ENCODE assay signal across 8 cellular contexts in genomic region chr12:69240625-69240984, GRCh38. TPM values are rescaled to one million over a fixed set of nuclear protein-coding genes. Genes with fewer than 3 reads are reported as not detected.
DNase-seq lines count a peak whose midpoint lies in the region; ATAC-seq, FAIRE-seq and TF ChIP-seq lines count a peak whose summit lies in the region.

No MANE protein-coding gene starts in this region.

- DNase-seq in BE2C (no peak), epithelial cell of proximal tubule (ENCODE audit: low read depth) (no peak), pancreas (no peak), CD1c-positive myeloid dendritic cell (ENCODE audit: extremely low spot score) (no peak), hippocampal formation (lab: John Stamatoyannopoulos, UW) (no peak)

- 1 to 4% methylated on average over 11 of the region's 11 CpGs for WGBS in pancreas, 2 donors

- CTCF ChIA-PET in HEK293 (lab: Yijun Ruan, JAX): no interaction called here

- H3K27me3 ChIP-seq in BE2C (no peaks in the 10 kb centered on the region), pancreas (no peaks in the 10 kb centered on the region)

- peak overlapping the region; percentile 97; the same call in 1 of the 2 replicates for H3K27ac ChIP-seq in HEK293 (ENCODE audit: extremely low read depth, low read depth, low read length)
- peak overlapping the region; percentile 98 for H3K27ac ChIP-seq in VCaP
- H3K27ac ChIP-seq in pancreas: peak overlapping the region; percentile 82 to 95 (median 90)

- POLR2A ChIA-PET in HEK293 (lab: Yijun Ruan, JAX): interaction anchor here (1.2 kb wide), 1 partner anchor 12 kb away, joined by 3 read pairs; no protein-coding TSS in a partner anchor

- H3K9me3 ChIP-seq in BE2C (no peaks in the 10 kb centered on the region), HEK293 (ENCODE audit: control insufficient read depth, insufficient read depth, low read depth, low read length) (no peaks in the 10 kb centered on the region), pancreas (no peaks in the 10 kb centered on the region)

- ATAC-seq in pancreas (peak in 1 of 4 donors; percentile 7), GM21367 (IDR thresholded peaks at IDR 0.05; ENCODE audit: unreplicated experiment) (no peak)

- H3K36me3 ChIP-seq in BE2C (peaks cover 7% of the 10 kb centered on the region), HEK293 (ENCODE audit: control insufficient read depth in 2 of 2, insufficient read depth in 1 of 2, low read length in 2 of 2) (peaks cover 8 to 10% of the 10 kb centered on the region in 2 experiments; a peak in 2 of 3 replicates), pancreas (no peaks in the 10 kb centered on the region)

- intact Hi-C loops in pancreas (cut with DNase I): no loop called here

- TF ChIP-seq CTCF in BE2C (IDR thresholded peaks at IDR 0.05; ENCODE audit: low read depth, low read length): no peak
- no peak for TF ChIP-seq CTCF in HEK293 (tag by site-specific recombination; IDR thresholded peaks at IDR 0.05)
- no peak for TF ChIP-seq CTCF in VCaP (conservative IDR thresholded peaks at IDR 0.05)
- no peak for TF ChIP-seq CTCF in epithelial cell of proximal tubule (conservative IDR thresholded peaks at IDR 0.05; ENCODE audit: low read depth, low read length)
- no peak for TF ChIP-seq CTCF in pancreas (IDR thresholded peaks at IDR 0.05)

- no peak for FAIRE-seq in pancreas (lab: Jason Lieb, UNC)

- H3K4me3 ChIP-seq in BE2C (ENCODE audit: low read depth, low read length): peak overlapping the region; percentile 98
- H3K4me3 ChIP-seq in HEK293 (ENCODE audit: low read depth, low read length): peak overlapping the region; percentile 87
- H3K4me3 ChIP-seq in epithelial cell of proximal tubule (ENCODE audit: low read depth, low read length): peak overlapping the region; percentile 62
- H3K4me3 ChIP-seq in pancreas: peak overlapping the region in 3 of 4 donors; percentile 79 to 96 (median 87)

- no peaks in the 10 kb centered on the region for H3K4me1 ChIP-seq in BE2C
- peaks cover 16% of the 10 kb centered on the region for H3K4me1 ChIP-seq in HEK293 (ENCODE audit: control insufficient read depth, insufficient read depth, low read length)
- peaks cover 6 to 26% (median 24%) of the 10 kb centered on the region in 3 donors for H3K4me1 ChIP-seq in pancreas

TF ChIP-seq in HEK293, 187 proteins besides CTCF, POLR2A, EP300 and RAD21:
- TF ChIP-seq, protein P1, sequence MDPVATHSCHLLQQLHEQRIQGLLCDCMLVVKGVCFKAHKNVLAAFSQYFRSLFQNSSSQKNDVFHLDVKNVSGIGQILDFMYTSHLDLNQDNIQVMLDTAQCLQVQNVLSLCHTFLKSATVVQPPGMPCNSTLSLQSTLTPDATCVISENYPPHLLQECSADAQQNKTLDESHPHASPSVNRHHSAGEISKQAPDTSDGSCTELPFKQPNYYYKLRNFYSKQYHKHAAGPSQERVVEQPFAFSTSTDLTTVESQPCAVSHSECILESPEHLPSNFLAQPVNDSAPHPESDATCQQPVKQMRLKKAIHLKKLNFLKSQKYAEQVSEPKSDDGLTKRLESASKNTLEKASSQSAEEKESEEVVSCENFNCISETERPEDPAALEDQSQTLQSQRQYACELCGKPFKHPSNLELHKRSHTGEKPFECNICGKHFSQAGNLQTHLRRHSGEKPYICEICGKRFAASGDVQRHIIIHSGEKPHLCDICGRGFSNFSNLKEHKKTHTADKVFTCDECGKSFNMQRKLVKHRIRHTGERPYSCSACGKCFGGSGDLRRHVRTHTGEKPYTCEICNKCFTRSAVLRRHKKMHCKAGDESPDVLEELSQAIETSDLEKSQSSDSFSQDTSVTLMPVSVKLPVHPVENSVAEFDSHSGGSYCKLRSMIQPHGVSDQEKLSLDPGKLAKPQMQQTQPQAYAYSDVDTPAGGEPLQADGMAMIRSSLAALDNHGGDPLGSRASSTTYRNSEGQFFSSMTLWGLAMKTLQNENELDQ (tag by site-specific recombination; IDR thresholded peaks at IDR 0.05; ENCODE audit: low read depth): no peak
- TF ChIP-seq ZBTB44 (tag by site-specific recombination; IDR thresholded peaks at IDR 0.05): no peak
- TF ChIP-seq PRDM6 (tag by site-specific recombination; IDR thresholded peaks at IDR 0.05): no peak
- TF ChIP-seq ATF2 (tag by site-specific recombination; IDR thresholded peaks at IDR 0.05; ENCODE audit: low read depth): no peak

RNA-seq across cellular contexts. Expression of gene CPSF6, which starts 1.2 kb away (rescaled TPM):
- polyA plus RNA-seq in BE2C (2012; ENCODE audit: insufficient read depth, insufficient read length, low read depth): 164 TPM
- 19.7 and 40.2 TPM in 2 replicates for total RNA-seq in epithelial cell of proximal tubule
- 10 to 100 TPM; 20.4 to 34.2 (median 28.8) TPM for total RNA-seq in pancreas
- polyA plus RNA-seq in pancreas: 10 to 100 TPM; 14.1 to 17.8 TPM
